ENCODE assay signal across 9 cellular contexts in the genomic region with DNA sequence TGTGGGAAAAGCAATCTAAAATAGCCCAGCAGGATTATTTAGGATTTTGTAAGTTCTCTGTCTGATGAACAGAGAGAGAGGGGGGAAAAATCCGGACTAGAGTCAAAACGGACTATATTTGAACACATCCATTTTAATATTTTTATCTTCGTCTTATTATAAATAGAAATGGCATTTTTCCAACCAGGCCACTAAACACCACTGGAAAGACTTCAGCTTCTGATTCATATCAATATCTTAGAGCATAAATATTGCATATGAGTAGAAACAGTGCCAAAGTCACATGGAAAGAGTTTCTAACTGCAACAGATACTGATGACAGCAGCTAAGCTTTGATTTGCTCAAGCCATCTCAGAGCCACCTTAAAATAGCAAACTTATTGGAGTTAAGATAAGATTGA. TPM values are rescaled to one million over a fixed set of nuclear protein-coding genes. Genes with fewer than 3 reads are reported as not detected.
DNase-seq lines count a peak whose midpoint lies in the region; ATAC-seq and TF ChIP-seq lines count a peak whose summit lies in the region.
"Had no signal": no experiment of that assay in that cellular context is flagged by ENCODE, and none has a peak within 500 bp of the region (broad histone marks: within the 10 kb centered on the region; RNA-seq: fewer than 3 reads in every experiment).

No MANE protein-coding gene starts in this region.

- TF ChIP-seq POLR2A in gastrocnemius medialis (IDR thresholded peaks at IDR 0.05): no peak

- no peak overlapping the region for H3K27ac ChIP-seq in iPS-18a (ENCODE audit: low read length)
- H3K27ac ChIP-seq in gastrocnemius medialis: peak overlapping the region; percentile 84 to 99 (median 90)

- TF ChIP-seq CTCF in Caco-2 (IDR thresholded peaks at IDR 0.05; ENCODE audit: insufficient read depth in 1 of 2, low read depth in 1 of 2, low read length in 1 of 2, severe bottlenecking in 1 of 2, unreplicated experiment in 1 of 2): no peak
- no peak for TF ChIP-seq CTCF in WTC11 (IDR thresholded peaks at IDR 0.05)
- no peak for TF ChIP-seq CTCF in gastrocnemius medialis (IDR thresholded peaks at IDR 0.05 in 4 of 5, conservative IDR thresholded peaks at IDR 0.05 in 1 of 5)

- H3K4me3 Mint-ChIP-seq in Caco-2 (ENCODE audit: unreplicated experiment): peak overlapping the region; percentile 53
- peak overlapping the region; percentile 53 for H3K4me3 Mint-ChIP-seq in WTC11

- H3K36me3 ChIP-seq in Caco-2 (ENCODE audit: control insufficient read depth, insufficient read depth, low read length) (no peaks in the 10 kb centered on the region), iPS-18a (ENCODE audit: control insufficient read depth, low read depth, low read length) (no peaks in the 10 kb centered on the region), gastrocnemius medialis (no peaks in the 10 kb centered on the region)

- no peaks in the 10 kb centered on the region for H3K9me3 Mint-ChIP-seq in Caco-2 (ENCODE audit: unreplicated experiment)
- H3K9me3 Mint-ChIP-seq in WTC11: no peaks in the 10 kb centered on the region

- ATAC-seq in WTC11 (no peak), gastrocnemius medialis (no peak), HG03469 (IDR thresholded peaks at IDR 0.05; ENCODE audit: unreplicated experiment) (no peak)

- H3K4me3 ChIP-seq in Caco-2 (ENCODE audit: low read depth, low read length) (no peak overlapping the region), iPS-18a (ENCODE audit: low read length) (peak overlapping the region; percentile 62), gastrocnemius medialis (peak overlapping the region; percentile 65 to 77 (median 69))

- no peak overlapping the region for H3K9ac ChIP-seq in iPS-18a (ENCODE audit: low read length)

- BruUV-seq in Caco-2 (replicated peaks; lab: Mats Ljungman, UMichigan): no TSS peak

- no peaks in the 10 kb centered on the region for H3K4me1 ChIP-seq in Caco-2
- peaks cover 52% of the 10 kb centered on the region for H3K4me1 ChIP-seq in iPS-18a (ENCODE audit: control insufficient read depth, low read depth, low read length)
- peaks cover 32 to 46% of the 10 kb centered on the region in 2 donors for H3K4me1 ChIP-seq in gastrocnemius medialis

- no peaks in the 10 kb centered on the region for H3K36me3 Mint-ChIP-seq in Caco-2 (ENCODE audit: insufficient read depth, unreplicated experiment)
- no peaks in the 10 kb centered on the region for H3K36me3 Mint-ChIP-seq in WTC11

- CTCF ChIA-PET in Caco-2 (lab: Charles Lee): interaction anchor here (0.6 kb wide), 1 partner anchor 1181 kb away, joined by 4 read pairs; no protein-coding TSS in a partner anchor
- CTCF ChIA-PET in WTC11 (lab: Charles Lee): interaction anchor here (0.7 to 2.7 kb wide), 5 partner anchors 13 to 623 kb away, joined by 3 to 24 read pairs (median 5); no protein-coding TSS in a partner anchor

- H3K27me3 ChIP-seq in Caco-2 (replicated peaks; ENCODE audit: control insufficient read depth, insufficient read depth, low read length) (no peaks in the 10 kb centered on the region), iPS-18a (ENCODE audit: control insufficient read depth, insufficient read depth, low read length) (peaks cover 41% of the 10 kb centered on the region), gastrocnemius medialis (no peaks in the 10 kb centered on the region)

- H3K27ac Mint-ChIP-seq in Caco-2 (ENCODE audit: unreplicated experiment) (no peak overlapping the region), WTC11 (no peak overlapping the region)

- in situ Hi-C loops in gastrocnemius medialis (cut with MboI; ENCODE audit: low sequenced_read_pairs in 4 of 4): no loop called here

- DNase-seq in Caco-2: no peak
- DNase-seq in WTC11 (ENCODE audit: low spot score): no peak
- DNase-seq in gastrocnemius medialis: no peak
- no peak for DNase-seq in occipital lobe (lab: John Stamatoyannopoulos, UW)
- no peak for DNase-seq in NCI-H128 (lab: John Stamatoyannopoulos, UW; ENCODE audit: unreplicated experiment)
- no peak for DNase-seq in activated naive CD4-positive, alpha-beta T cell treated with Interleukin-2 at 50 U/mL for 16 hours
- DNase-seq: activated CD4-positive, alpha-beta T cell treated with anti-CD3 and anti-CD28 coated beads for 48 hours had no signal

- H3K9me3 ChIP-seq in Caco-2: no peaks in the 10 kb centered on the region
- H3K9me3 ChIP-seq in iPS-18a (ENCODE audit: control insufficient read depth, low read depth, low read length): no peaks in the 10 kb centered on the region
- no peaks in the 10 kb centered on the region for H3K9me3 ChIP-seq in gastrocnemius medialis

- POLR2A ChIA-PET in Caco-2 (lab: Charles Lee): no interaction called here
- POLR2A ChIA-PET in WTC11 (lab: Charles Lee): no interaction called here

- H3K4me1 Mint-ChIP-seq in Caco-2 (ENCODE audit: low read depth, unreplicated experiment) (peaks cover 10% of the 10 kb centered on the region), WTC11 (peaks cover 68% of the 10 kb centered on the region)

- H3K27me3 Mint-ChIP-seq in Caco-2 (ENCODE audit: insufficient read depth, unreplicated experiment) (peaks cover 21% of the 10 kb centered on the region), WTC11 (ENCODE audit: low read depth) (peaks cover 15% of the 10 kb centered on the region)

- intact Hi-C loops in Caco-2 (cut with micrococcal nuclease; ENCODE audit: unreplicated experiment) (no loop called here), gastrocnemius medialis (cut with DNase I; ENCODE audit: low total_unique reads) (loop anchor here (2.0 to 10.0 kb wide), 3 partner anchors 15 to 515 kb away; no protein-coding TSS in a partner anchor)

TF ChIP-seq in WTC11, 78 proteins besides CTCF, POLR2A, EP300 and RAD21 (continues in another document):
- no peak for TF ChIP-seq ZNF219 (CRISPR knock-in tag; IDR thresholded peaks at IDR 0.05; ENCODE audit: borderline replicate concordance)
- TF ChIP-seq ARID4B (CRISPR knock-in tag; IDR thresholded peaks at IDR 0.05; ENCODE audit: borderline replicate concordance): no peak
- no peak for TF ChIP-seq ERG (CRISPR knock-in tag; IDR thresholded peaks at IDR 0.05)
- TF ChIP-seq, protein P1, sequence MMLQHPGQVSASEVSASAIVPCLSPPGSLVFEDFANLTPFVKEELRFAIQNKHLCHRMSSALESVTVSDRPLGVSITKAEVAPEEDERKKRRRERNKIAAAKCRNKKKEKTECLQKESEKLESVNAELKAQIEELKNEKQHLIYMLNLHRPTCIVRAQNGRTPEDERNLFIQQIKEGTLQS (CRISPR knock-in tag; conservative IDR thresholded peaks at IDR 0.05): no peak
- no peak for TF ChIP-seq ZNF512 (CRISPR knock-in tag; IDR thresholded peaks at IDR 0.05; ENCODE audit: borderline replicate concordance)

RNA-seq across cellular contexts. Expression of gene PPARGC1A, which starts 0.5 kb away (rescaled TPM):
- total RNA-seq in Caco-2 (2022): 0.09 TPM in 1 of 2 replicates, not detected in the other
- 1.9 to 2.9 TPM (median 2.0 TPM) in 3 replicates for total RNA-seq in WTC11 (2021)
- 10 to 100 TPM; 30.6 to 68.9 (median 52.3) TPM for total RNA-seq in gastrocnemius medialis
- total RNA-seq in occipital lobe: 5.5 TPM
